ENCODE assay signal across 19 cellular contexts in genomic region chr2:167451496-167452289, GRCh38.
"Had no signal": no experiment of that assay in that cellular context is flagged by ENCODE, and none has a peak within 500 bp of the region (broad histone marks: within the 10 kb centered on the region; RNA-seq: fewer than 3 reads in every experiment).

No MANE protein-coding gene starts in this region.

- H3K36me3 Mint-ChIP-seq: activated CD4-positive, alpha-beta memory T cell treated with anti-CD3 and anti-CD28 coated beads for 36 hours had no signal

- H3K4me1 Mint-ChIP-seq: activated B cell treated with CpG ODN at 0.5 μM for 24 hours; mesothelial cell of epicardium; naive thymus-derived CD8-positive, alpha-beta T cell had no signal

- H3K4me3 Mint-ChIP-seq: activated B cell treated with CpG ODN at 0.5 μM for 24 hours; activated CD4-positive, alpha-beta memory T cell treated with anti-CD3 and anti-CD28 coated beads for 36 hours; mesothelial cell of epicardium; naive thymus-derived CD8-positive, alpha-beta T cell had no signal

- H3K27me3 ChIP-seq: stomach, suprapubic skin, tibial nerve had no signal

- DNase-seq: activated B cell treated with CpG ODN at 0.5 μM for 24 hours; activated CD4-positive, alpha-beta memory T cell treated with anti-CD3 and anti-CD28 coated beads for 36 hours; activated CD4-positive, alpha-beta T cell treated with anti-CD3 and anti-CD28 coated beads for 4 hours; activated naive CD4-positive, alpha-beta T cell treated with Interleukin-2 at 50 U/mL for 16 hours; activated T-cell treated with anti-CD3 and anti-CD28 coated beads, Interleukin-2, amount 50 U/mL, for 48 hours; cerebellar nuclear complex; cortex of kidney; erythroblast; foreskin fibroblast; kidney; lower lobe of right lung; naive thymus-derived CD8-positive, alpha-beta T cell; stomach; T-helper 9 cell had no signal

- H3K27ac Mint-ChIP-seq: activated B cell treated with CpG ODN at 0.5 μM for 24 hours; activated CD4-positive, alpha-beta memory T cell treated with anti-CD3 and anti-CD28 coated beads for 36 hours; mesothelial cell of epicardium; naive thymus-derived CD8-positive, alpha-beta T cell had no signal

- H3K36me3 ChIP-seq: lower lobe of right lung, prostate gland, stomach, suprapubic skin, tibial nerve had no signal

- H3K27ac ChIP-seq: lower lobe of right lung, prostate gland, stomach, suprapubic skin, tibial nerve had no signal

- H3K4me3 ChIP-seq: lower lobe of right lung, prostate gland, stomach, suprapubic skin, tibial nerve had no signal

- H3K27me3 Mint-ChIP-seq: activated B cell treated with CpG ODN at 0.5 μM for 24 hours; activated CD4-positive, alpha-beta memory T cell treated with anti-CD3 and anti-CD28 coated beads for 36 hours had no signal

- ATAC-seq: left lobe of liver; lower lobe of right lung; naive thymus-derived CD8-positive, alpha-beta T cell had no signal

- H3K9me3 ChIP-seq: prostate gland, suprapubic skin had no signal

- H3K4me1 ChIP-seq: lower lobe of right lung, prostate gland, stomach, suprapubic skin, tibial nerve had no signal
